23 cellular contexts compared by ENCODE assay signal in the genomic region with DNA sequence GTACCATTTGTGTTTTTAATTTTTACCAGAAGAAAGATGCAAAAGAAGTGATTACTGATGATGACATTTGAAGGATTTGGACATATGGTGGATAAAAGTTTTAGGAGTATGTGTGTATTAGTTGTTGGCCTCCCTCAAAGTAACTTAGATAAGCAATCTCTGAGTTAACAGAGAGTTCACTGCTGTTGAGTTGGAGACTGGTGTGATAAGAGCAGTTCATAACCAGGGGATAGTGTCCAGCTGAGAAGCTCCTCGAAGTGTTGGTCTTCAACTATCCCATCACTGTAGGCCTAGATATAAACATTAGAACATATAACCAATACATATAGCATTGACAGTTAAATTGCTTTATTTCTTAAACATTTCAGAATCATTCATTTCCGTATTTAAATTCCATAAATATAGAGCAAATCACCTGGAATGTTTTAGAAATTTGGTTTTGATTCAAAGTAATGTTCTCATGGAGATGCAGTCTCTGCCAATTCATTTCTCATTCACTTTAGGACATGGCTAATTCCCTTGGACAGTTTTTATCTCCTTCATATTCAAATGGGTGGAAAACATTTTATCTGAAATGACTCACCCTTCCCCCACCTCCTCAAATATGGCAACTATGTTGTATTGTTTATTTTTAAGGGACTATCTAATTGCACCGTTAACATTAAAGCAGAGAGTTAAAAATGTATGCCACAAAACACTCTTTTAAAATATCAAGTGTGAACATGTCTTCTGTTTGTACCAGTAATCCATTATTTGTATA.
"Had no signal": no experiment of that assay in that cellular context is flagged by ENCODE, and none has a peak within 500 bp of the region (broad histone marks: within the 10 kb centered on the region; RNA-seq: fewer than 3 reads in every experiment).

No MANE protein-coding gene starts in this region.

- H3K9me3 ChIP-seq: ascending aorta, Peyer's patch, SJCRH30, SK-N-SH had no signal

- DNase-seq: activated CD4-positive, alpha-beta T cell treated with anti-CD3 and anti-CD28 coated beads for 4 hours; activated CD8-positive, alpha-beta memory T cell treated with anti-CD3 and anti-CD28 coated beads, Interleukin-2, amount 50 U/mL, for 48 hours; activated CD8-positive, alpha-beta T cell treated with anti-CD3 and anti-CD28 coated beads for 36 hours; activated naive CD4-positive, alpha-beta T cell treated with anti-CD3 and anti-CD28 coated beads, Interleukin-2, amount 50 U/mL, for 16 hours; activated naive CD8-positive, alpha-beta T cell treated with anti-CD3 and anti-CD28 coated beads, Interleukin-2, amount 10 ng/mL, durations not matched to agents 7 days and 5 days; activated T-cell treated with anti-CD3 and anti-CD28 coated beads, Interleukin-2, amount 50 U/mL, for 1 hour; amniotic stem cell; cerebellar nuclear complex; NCI-H1048; NCI-H146; NCI-H187 treated with DMSO at 0.1 percent for 48 hours; NCI-H2081 treated with DMSO at 0.1 percent for 48 hours; NCI-H526; NCI-H82; Peyer's patch; Right ventricle myocardium superior; SJCRH30; SK-N-SH; T-helper 1 cell had no signal

- H3K4me2 ChIP-seq: SK-N-SH had no signal

- H3K27me3 Mint-ChIP-seq: activated CD8-positive, alpha-beta T cell treated with anti-CD3 and anti-CD28 coated beads for 36 hours had no signal

- H3K27ac Mint-ChIP-seq: activated CD8-positive, alpha-beta T cell treated with anti-CD3 and anti-CD28 coated beads for 36 hours; activated naive CD8-positive, alpha-beta T cell treated with anti-CD3 and anti-CD28 coated beads, Interleukin-2, amount 10 ng/mL, durations not matched to agents 7 days and 5 days had no signal

- H3K9me3 Mint-ChIP-seq: activated CD8-positive, alpha-beta T cell treated with anti-CD3 and anti-CD28 coated beads for 36 hours; activated naive CD8-positive, alpha-beta T cell treated with anti-CD3 and anti-CD28 coated beads, Interleukin-2, amount 10 ng/mL, durations not matched to agents 7 days and 5 days had no signal

- H3K27me3 ChIP-seq: ascending aorta, Peyer's patch had no signal

- H3K4me3 ChIP-seq: ascending aorta, Peyer's patch, SJCRH30 had no signal

- ATAC-seq: activated CD4-positive, CD25-positive, alpha-beta regulatory T cell treated with anti-CD3 and anti-CD28 coated beads, Interleukin-2, amount 50 U/mL, for 24 hours; activated CD8-positive, alpha-beta T cell treated with anti-CD3 and anti-CD28 coated beads for 36 hours had no signal

- H3K4me3 Mint-ChIP-seq: activated CD8-positive, alpha-beta T cell treated with anti-CD3 and anti-CD28 coated beads for 36 hours; activated naive CD8-positive, alpha-beta T cell treated with anti-CD3 and anti-CD28 coated beads, Interleukin-2, amount 10 ng/mL, durations not matched to agents 7 days and 5 days had no signal

- H3K27ac ChIP-seq: ascending aorta, Peyer's patch, RWPE1, SJCRH30, VCaP had no signal

- H3K4me1 ChIP-seq: ascending aorta, SJCRH30 had no signal

- H3K9ac ChIP-seq: SK-N-SH had no signal

- H3K36me3 ChIP-seq: ascending aorta, Peyer's patch, SJCRH30 had no signal
